In genomic region chr17:3004925-3005324, GRCh38 we compare ENCODE assay signal across 11 cellular contexts. TPM values are rescaled to one million over a fixed set of nuclear protein-coding genes. Genes with fewer than 3 reads are reported as not detected.
A peak's percentile ranks its signal among the peaks of the same experiment; 100 is the strongest.
DNase-seq lines count a peak whose midpoint lies in the region; ATAC-seq and TF ChIP-seq lines count a peak whose summit lies in the region.
"Had no signal": no experiment of that assay in that cellular context is flagged by ENCODE, and none has a peak within 500 bp of the region (broad histone marks: within the 10 kb centered on the region; RNA-seq: fewer than 3 reads in every experiment).

No MANE protein-coding gene starts in this region.

- intact Hi-C loops in colonic mucosa (cut with DNase I), result no loop called here
- intact Hi-C loops in vagina (cut with DNase I), result no loop called here

- no peak for DNase-seq in stimulated activated naive CD8-positive, alpha-beta T cell treated with anti-CD3 and anti-CD28 coated beads, Interleukin-15, amount 100 ng/mL, for 72 hours
- no peak for DNase-seq in stimulated activated naive CD8-positive, alpha-beta T cell treated with anti-CD3 and anti-CD28 coated beads, Interleukin-15, Interleukin-2, amounts not matched to agents 100 U/mL and 50 U/mL, for 24 hours
- DNase-seq in colonic mucosa (no peak), naive B cell (no peak), vagina (ENCODE audit: extremely low spot score in 2 of 2) (no peak), LoVo (ENCODE audit: low spot score) (no peak), NCI-H1436 (lab: John Stamatoyannopoulos, UW) (no peak)
- no peak for DNase-seq in activated CD4-positive, alpha-beta T cell treated with anti-CD3 and anti-CD28 coated beads for 1 hour

- peak overlapping the region; percentile 37 to 63 for H3K4me3 Mint-ChIP-seq in stimulated activated naive CD8-positive, alpha-beta T cell treated with anti-CD3 and anti-CD28 coated beads, Interleukin-15, amount 100 ng/mL, for 72 hours
- peak overlapping the region; percentile 79 to 98 (median 90) for H3K4me3 Mint-ChIP-seq in naive B cell
- H3K4me3 Mint-ChIP-seq: T-helper 2 cell treated with Interferon-gamma antibody and Interleukin-4, amounts not matched to agents 5 μg/mL and 100 μg/mL, for 36 hours had no signal

- TF ChIP-seq POLR2A in vagina (IDR thresholded peaks at IDR 0.05), result no peak

- TF ChIP-seq CTCF in colonic mucosa (IDR thresholded peaks at IDR 0.05), result no peak
- no peak for TF ChIP-seq CTCF in vagina (IDR thresholded peaks at IDR 0.05)

- peaks cover 30% of the 10 kb centered on the region for H3K4me1 Mint-ChIP-seq in stimulated activated naive CD8-positive, alpha-beta T cell treated with anti-CD3 and anti-CD28 coated beads, Interleukin-15, amount 100 ng/mL, for 72 hours
- peaks cover 40 to 55% (median 52%) of the 10 kb centered on the region in 3 donors for H3K4me1 Mint-ChIP-seq in naive B cell

- H3K9me3 Mint-ChIP-seq in stimulated activated naive CD8-positive, alpha-beta T cell treated with anti-CD3 and anti-CD28 coated beads, Interleukin-15, amount 100 ng/mL, for 72 hours, result no peaks in the 10 kb centered on the region
- no peaks in the 10 kb centered on the region for H3K9me3 Mint-ChIP-seq in naive B cell
- H3K9me3 Mint-ChIP-seq: T-helper 2 cell treated with Interferon-gamma antibody and Interleukin-4, amounts not matched to agents 5 μg/mL and 100 μg/mL, for 36 hours had no signal

- H3K27ac Mint-ChIP-seq in stimulated activated naive CD8-positive, alpha-beta T cell treated with anti-CD3 and anti-CD28 coated beads, Interleukin-15, amount 100 ng/mL, for 72 hours, result no peak overlapping the region
- H3K27ac Mint-ChIP-seq in naive B cell, result peak overlapping the region; percentile 64 to 100 (median 99)
- H3K27ac Mint-ChIP-seq: T-helper 2 cell treated with Interferon-gamma antibody and Interleukin-4, amounts not matched to agents 5 μg/mL and 100 μg/mL, for 36 hours had no signal

- H3K9ac ChIP-seq in colonic mucosa (ENCODE audit: low read depth in 2 of 2, low read length in 2 of 2), result peak overlapping the region; percentile 68
- H3K9ac ChIP-seq: KMS-11 had no signal

- H3K27me3 Mint-ChIP-seq in stimulated activated naive CD8-positive, alpha-beta T cell treated with anti-CD3 and anti-CD28 coated beads, Interleukin-15, amount 100 ng/mL, for 72 hours, result peaks cover 27% of the 10 kb centered on the region
- H3K27me3 Mint-ChIP-seq in naive B cell, result no peaks in the 10 kb centered on the region

- no peaks in the 10 kb centered on the region for H3K36me3 ChIP-seq in colonic mucosa
- no peaks in the 10 kb centered on the region for H3K36me3 ChIP-seq in vagina

- H3K4me3 ChIP-seq in colonic mucosa (no peak overlapping the region), vagina (peak overlapping the region in 1 of 2 donors; percentile 25)

- H3K9me3 ChIP-seq in colonic mucosa (no peaks in the 10 kb centered on the region), vagina (no peaks in the 10 kb centered on the region)

- no peak for ATAC-seq in stimulated activated naive CD8-positive, alpha-beta T cell treated with anti-CD3 and anti-CD28 coated beads, Interleukin-15, amount 100 ng/mL, for 72 hours
- ATAC-seq in stimulated activated naive CD8-positive, alpha-beta T cell treated with anti-CD3 and anti-CD28 coated beads, Interleukin-15, Interleukin-2, amounts not matched to agents 100 U/mL and 50 U/mL, for 24 hours, result no peak
- ATAC-seq in naive B cell (ENCODE audit: low read depth in 2 of 2), result no peak

- H3K27ac ChIP-seq in colonic mucosa (no peak overlapping the region), vagina (peak overlapping the region; percentile 75)
- H3K27ac ChIP-seq: KMS-11 had no signal

- H3K27me3 ChIP-seq in colonic mucosa (no peaks in the 10 kb centered on the region), vagina (no peaks in the 10 kb centered on the region)

- peaks cover 14% of the 10 kb centered on the region for H3K4me1 ChIP-seq in colonic mucosa
- peaks cover 31% of the 10 kb centered on the region for H3K4me1 ChIP-seq in vagina

- H3K36me3 Mint-ChIP-seq in naive B cell, result peaks cover 14 to 24% of the 10 kb centered on the region in 2 donors

RNA-seq across cellular contexts. Expression of gene OR1D5, which starts 58.5 kb away (rescaled TPM):
- total RNA-seq in colonic mucosa, result not detected
- polyA plus RNA-seq in naive B cell (ENCODE audit: low read depth in 6 of 6), result not detected
- not detected for total RNA-seq in vagina
- total RNA-seq: left lobe of liver had no signal

Comparison
In these comparisons a context has a peak if more than half of its experiments do, and no peak if none do; other contexts are left out.
1. H3K27ac Mint-ChIP-seq: peak in naive B cell (6 of 6); none in stimulated activated naive CD8-positive, alpha-beta T cell treated with anti-CD3 and anti-CD28 coated beads, Interleukin-15, amount 100 ng/mL, for 72 hours (0 of 2).